Comparison of ENCODE assay signal across 40 cellular contexts in genomic region chr4:2387829-2388228, GRCh38. TPM values are rescaled to one million over a fixed set of nuclear protein-coding genes. Genes with fewer than 3 reads are reported as not detected.
"Had no signal": no experiment of that assay in that cellular context is flagged by ENCODE, and none has a peak within 500 bp of the region (broad histone marks: within the 10 kb centered on the region; RNA-seq: fewer than 3 reads in every experiment).

No MANE protein-coding gene starts in this region.

- FAIRE-seq: TTC549 had no signal

- H3K36me3 ChIP-seq: ascending aorta, breast epithelium had no signal

- H3K27me3 ChIP-seq: ascending aorta, breast epithelium had no signal

- H3K36me3 Mint-ChIP-seq: activated naive CD4-positive, alpha-beta T cell treated with anti-CD3 and anti-CD28 coated beads, Interleukin-2, amount 10 ng/mL, durations not matched to agents 7 days and 5 days; activated naive CD4-positive, alpha-beta T cell treated with anti-CD3 and anti-CD28 coated beads, Interleukin-2, amount 50 U/mL, for 24 hours; activated naive CD8-positive, alpha-beta T cell treated with anti-CD3 and anti-CD28 coated beads, Interleukin-2, amount 10 ng/mL, durations not matched to agents 7 days and 5 days; brain; WTC11 had no signal

- H3K27ac Mint-ChIP-seq: activated CD4-positive, alpha-beta memory T cell treated with anti-CD3 and anti-CD28 coated beads, Interleukin-2, amount 10 ng/mL, durations not matched to agents 7 days and 5 days; activated CD4-positive, alpha-beta T cell treated with anti-CD3 and anti-CD28 coated beads for 36 hours; activated CD4-positive, alpha-beta T cell treated with anti-CD3 and anti-CD28 coated beads, Interleukin-2, amount 10 ng/mL, durations not matched to agents 7 days and 5 days; activated CD8-positive, alpha-beta T cell treated with anti-CD3 and anti-CD28 coated beads, Interleukin-2, amount 10 ng/mL, durations not matched to agents 7 days and 5 days; activated naive CD4-positive, alpha-beta T cell treated with anti-CD3 and anti-CD28 coated beads, Interleukin-2, amount 10 ng/mL, durations not matched to agents 7 days and 5 days; activated naive CD4-positive, alpha-beta T cell treated with anti-CD3 and anti-CD28 coated beads, Interleukin-2, amount 50 U/mL, for 24 hours; activated naive CD8-positive, alpha-beta T cell; activated naive CD8-positive, alpha-beta T cell treated with anti-CD3 and anti-CD28 coated beads, Interleukin-2, amount 10 ng/mL, durations not matched to agents 7 days and 5 days; activated naive CD8-positive, alpha-beta T cell treated with anti-CD3 and anti-CD28 coated beads, Interleukin-2, amount 50 U/mL, for 24 hours; activated T-cell treated with anti-CD3 and anti-CD28 coated beads, Interleukin-2, amount 50 U/mL, for 72 hours; activated T-helper 1 cell treated with anti-CD3 and anti-CD28 coated beads, Interleukin-12 subunit alpha, Interleukin-12 subunit beta, Interleukin-2, Interleukin-4 antibody, amounts not matched to agents 30 ng/mL and 10 ng/mL and 1 ng/mL, durations not matched to agents 14 hours and 24 hours and 36 hours; activated T-helper 2 cell treated with anti-CD3 and anti-CD28 coated beads, Interferon-gamma antibody, Interleukin-2, Interleukin-4, amounts not matched to agents 10 μg/mL and 5 μg/mL and 100 μg/mL, durations not matched to agents 14 hours and 24 hours and 36 hours; T-helper 1 cell treated with Interleukin-12 subunit alpha and Interleukin-12 subunit beta and Interleukin-4 antibody, amounts not matched to agents 30 μg/mL and 1 μg/mL, for 36 hours; T-helper 2 cell treated with Interferon-gamma antibody and Interleukin-4, amounts not matched to agents 5 μg/mL and 100 μg/mL, for 36 hours; WTC11 had no signal

- H3K27me3 Mint-ChIP-seq: activated CD4-positive, alpha-beta memory T cell treated with anti-CD3 and anti-CD28 coated beads, Interleukin-2, amount 10 ng/mL, durations not matched to agents 7 days and 5 days had no signal

- H3K4me3 ChIP-seq: breast epithelium had no signal

- H3K9me3 ChIP-seq: ascending aorta, breast epithelium had no signal

- DNase-seq: activated CD4-positive, alpha-beta memory T cell treated with anti-CD3 and anti-CD28 coated beads, Interleukin-2, amount 10 ng/mL, durations not matched to agents 7 days and 5 days; activated CD4-positive, alpha-beta T cell treated with anti-CD3 and anti-CD28 coated beads for 1 hour; activated CD4-positive, alpha-beta T cell treated with anti-CD3 and anti-CD28 coated beads for 36 hours; activated CD4-positive, alpha-beta T cell treated with anti-CD3 and anti-CD28 coated beads for 48 hours; activated CD4-positive, alpha-beta T cell treated with anti-CD3 and anti-CD28 coated beads, Interleukin-2, amount 10 ng/mL, durations not matched to agents 7 days and 5 days; activated CD4-positive, alpha-beta T cell treated with anti-CD3 and anti-CD28 coated beads, Interleukin-2, amount 50 U/mL, for 48 hours; activated CD4-positive, CD25-positive, alpha-beta regulatory T cell; activated CD8-positive, alpha-beta memory T cell treated with anti-CD3 and anti-CD28 coated beads for 24 hours; activated CD8-positive, alpha-beta memory T cell treated with anti-CD3 and anti-CD28 coated beads, Interleukin-2, amount 50 U/mL, for 4 hours; activated CD8-positive, alpha-beta T cell treated with anti-CD3 and anti-CD28 coated beads, Interleukin-2, amount 10 ng/mL, durations not matched to agents 7 days and 5 days; activated effector memory CD4-positive, alpha-beta T cell treated with Interleukin-2 at 50 U/mL for 16 hours; activated gamma-delta T cell; activated naive CD4-positive, alpha-beta T cell treated with anti-CD3 and anti-CD28 coated beads, Interleukin-2, amount 10 ng/mL, durations not matched to agents 7 days and 5 days; activated naive CD4-positive, alpha-beta T cell treated with Interleukin-2 at 50 U/mL for 16 hours; activated naive CD8-positive, alpha-beta T cell treated with anti-CD3 and anti-CD28 coated beads, Interleukin-2, amount 10 ng/mL, durations not matched to agents 7 days and 5 days; activated naive CD8-positive, alpha-beta T cell treated with anti-CD3 and anti-CD28 coated beads, Interleukin-2, amount 50 U/mL, for 24 hours; activated T-cell treated with anti-CD3 and anti-CD28 coated beads for 4 hours; activated T-cell treated with anti-CD3 and anti-CD28 coated beads, Interleukin-2, amount 50 U/mL, for 1 hour; activated T-cell treated with anti-CD3 and anti-CD28 coated beads, Interleukin-2, amount 50 U/mL, for 4 hours; activated T-cell treated with anti-CD3 and anti-CD28 coated beads, Interleukin-2, amount 50 U/mL, for 72 hours; amygdala; central memory CD4-positive, alpha-beta T cell; SW 1271; T-helper 1 cell; T-helper 2 cell; T-helper 9 cell had no signal

- H3K4me1 ChIP-seq: ascending aorta, breast epithelium had no signal

- H3K4me3 Mint-ChIP-seq: activated CD4-positive, alpha-beta memory T cell treated with anti-CD3 and anti-CD28 coated beads, Interleukin-2, amount 10 ng/mL, durations not matched to agents 7 days and 5 days; activated CD4-positive, alpha-beta T cell treated with anti-CD3 and anti-CD28 coated beads for 36 hours; activated CD4-positive, alpha-beta T cell treated with anti-CD3 and anti-CD28 coated beads, Interleukin-2, amount 10 ng/mL, durations not matched to agents 7 days and 5 days; activated CD8-positive, alpha-beta T cell treated with anti-CD3 and anti-CD28 coated beads, Interleukin-2, amount 10 ng/mL, durations not matched to agents 7 days and 5 days; activated naive CD4-positive, alpha-beta T cell treated with anti-CD3 and anti-CD28 coated beads, Interleukin-2, amount 10 ng/mL, durations not matched to agents 7 days and 5 days; activated naive CD4-positive, alpha-beta T cell treated with anti-CD3 and anti-CD28 coated beads, Interleukin-2, amount 50 U/mL, for 24 hours; activated naive CD8-positive, alpha-beta T cell; activated naive CD8-positive, alpha-beta T cell treated with anti-CD3 and anti-CD28 coated beads, Interleukin-2, amount 10 ng/mL, durations not matched to agents 7 days and 5 days; activated naive CD8-positive, alpha-beta T cell treated with anti-CD3 and anti-CD28 coated beads, Interleukin-2, amount 50 U/mL, for 24 hours; activated T-cell treated with anti-CD3 and anti-CD28 coated beads, Interleukin-2, amount 50 U/mL, for 4 hours; activated T-cell treated with anti-CD3 and anti-CD28 coated beads, Interleukin-2, amount 50 U/mL, for 72 hours; activated T-helper 1 cell treated with anti-CD3 and anti-CD28 coated beads, Interleukin-12 subunit alpha, Interleukin-12 subunit beta, Interleukin-2, Interleukin-4 antibody, amounts not matched to agents 30 ng/mL and 10 ng/mL and 1 ng/mL, durations not matched to agents 14 hours and 24 hours and 36 hours; T-helper 1 cell treated with Interleukin-12 subunit alpha and Interleukin-12 subunit beta and Interleukin-4 antibody, amounts not matched to agents 30 μg/mL and 1 μg/mL, for 36 hours; T-helper 2 cell treated with Interferon-gamma antibody and Interleukin-4, amounts not matched to agents 5 μg/mL and 100 μg/mL, for 36 hours; WTC11 had no signal

- H3K4me1 Mint-ChIP-seq: activated naive CD4-positive, alpha-beta T cell treated with anti-CD3 and anti-CD28 coated beads, Interleukin-2, amount 10 ng/mL, durations not matched to agents 7 days and 5 days had no signal

- H3K9me3 Mint-ChIP-seq: activated CD4-positive, alpha-beta memory T cell treated with anti-CD3 and anti-CD28 coated beads, Interleukin-2, amount 10 ng/mL, durations not matched to agents 7 days and 5 days; activated CD4-positive, alpha-beta T cell treated with anti-CD3 and anti-CD28 coated beads, Interleukin-2, amount 10 ng/mL, durations not matched to agents 7 days and 5 days; activated naive CD4-positive, alpha-beta T cell treated with anti-CD3 and anti-CD28 coated beads, Interleukin-2, amount 10 ng/mL, durations not matched to agents 7 days and 5 days; activated naive CD4-positive, alpha-beta T cell treated with anti-CD3 and anti-CD28 coated beads, Interleukin-2, amount 50 U/mL, for 24 hours; activated naive CD8-positive, alpha-beta T cell treated with anti-CD3 and anti-CD28 coated beads, Interleukin-2, amount 10 ng/mL, durations not matched to agents 7 days and 5 days; activated naive CD8-positive, alpha-beta T cell treated with anti-CD3 and anti-CD28 coated beads, Interleukin-2, amount 50 U/mL, for 24 hours; activated T-cell treated with anti-CD3 and anti-CD28 coated beads, Interleukin-2, amount 50 U/mL, for 4 hours; activated T-cell treated with anti-CD3 and anti-CD28 coated beads, Interleukin-2, amount 50 U/mL, for 72 hours; activated T-helper 1 cell treated with anti-CD3 and anti-CD28 coated beads, Interleukin-12 subunit alpha, Interleukin-12 subunit beta, Interleukin-2, Interleukin-4 antibody, amounts not matched to agents 30 ng/mL and 10 ng/mL and 1 ng/mL, durations not matched to agents 14 hours and 24 hours and 36 hours; activated T-helper 2 cell treated with anti-CD3 and anti-CD28 coated beads, Interferon-gamma antibody, Interleukin-2, Interleukin-4, amounts not matched to agents 10 μg/mL and 5 μg/mL and 100 μg/mL, durations not matched to agents 14 hours and 24 hours and 36 hours; T-helper 1 cell treated with Interleukin-12 subunit alpha and Interleukin-12 subunit beta and Interleukin-4 antibody, amounts not matched to agents 30 μg/mL and 1 μg/mL, for 36 hours; T-helper 2 cell treated with Interferon-gamma antibody and Interleukin-4, amounts not matched to agents 5 μg/mL and 100 μg/mL, for 36 hours; WTC11 had no signal

- H3K27ac ChIP-seq: ascending aorta, breast epithelium, VCaP had no signal

- ATAC-seq: activated CD4-positive, alpha-beta T cell treated with anti-CD3 and anti-CD28 coated beads for 36 hours; activated CD4-positive, CD25-positive, alpha-beta regulatory T cell treated with anti-CD3 and anti-CD28 coated beads, Interleukin-2, amount 50 U/mL, for 24 hours; activated CD8-positive, alpha-beta T cell treated with anti-CD3 and anti-CD28 coated beads, Interleukin-2, amount 10 ng/mL, durations not matched to agents 7 days and 5 days; activated naive CD8-positive, alpha-beta T cell treated with anti-CD3 and anti-CD28 coated beads, Interleukin-2, amount 50 U/mL, for 24 hours; activated T-cell treated with anti-CD3 and anti-CD28 coated beads, Interleukin-2, amount 50 U/mL, for 4 hours; activated T-cell treated with anti-CD3 and anti-CD28 coated beads, Interleukin-2, amount 50 U/mL, for 72 hours; WTC11 had no signal

RNA-seq across cellular contexts. Expression of gene CFAP99, which starts 30.9 kb away (rescaled TPM):
- total RNA-seq: activated CD4-positive, alpha-beta T cell treated with anti-CD3 and anti-CD28 coated beads, Interleukin-2, amount 10 ng/mL, durations not matched to agents 7 days and 5 days; activated CD8-positive, alpha-beta T cell treated with anti-CD3 and anti-CD28 coated beads, Interleukin-2, amount 10 ng/mL, durations not matched to agents 7 days and 5 days; activated T-cell treated with anti-CD3 and anti-CD28 coated beads, Interleukin-2, amount 50 U/mL, for 4 hours; activated T-cell treated with anti-CD3 and anti-CD28 coated beads, Interleukin-2, amount 50 U/mL, for 72 hours; activated T-helper 1 cell treated with anti-CD3 and anti-CD28 coated beads, Interleukin-12 subunit alpha, Interleukin-12 subunit beta, Interleukin-2, Interleukin-4 antibody, amounts not matched to agents 30 ng/mL and 10 ng/mL and 1 ng/mL, durations not matched to agents 14 hours and 24 hours and 36 hours; activated T-helper 2 cell treated with anti-CD3 and anti-CD28 coated beads, Interferon-gamma antibody, Interleukin-2, Interleukin-4, amounts not matched to agents 10 μg/mL and 5 μg/mL and 100 μg/mL, durations not matched to agents 14 hours and 24 hours and 36 hours; ascending aorta; cardiac septum; WTC11 had no signal
